In genomic region chr15:31801152-31801551, GRCh38 we compare ENCODE assay signal across 21 cellular contexts.
DNase-seq lines count a peak whose midpoint lies in the region; ATAC-seq and TF ChIP-seq lines count a peak whose summit lies in the region.
"Had no signal": no experiment of that assay in that cellular context is flagged by ENCODE, and none has a peak within 500 bp of the region (broad histone marks: within the 10 kb centered on the region; RNA-seq: fewer than 3 reads in every experiment).

No MANE protein-coding gene starts in this region.

- no peak overlapping the region for H3K4me3 ChIP-seq in heart left ventricle
- no peak overlapping the region for H3K4me3 ChIP-seq in ovary
- no peak overlapping the region for H3K4me3 ChIP-seq in MM.1S (ENCODE audit: low read length)
- H3K4me3 ChIP-seq: BLaER1, body of pancreas, spleen had no signal

- no peak overlapping the region for H3K4me2 ChIP-seq in MM.1S (ENCODE audit: low read depth, low read length)
- H3K4me2 ChIP-seq: BLaER1 had no signal

- H3K36me3 ChIP-seq in heart left ventricle (no peaks in the 10 kb centered on the region), ovary (no peaks in the 10 kb centered on the region), MM.1S (replicated peaks; ENCODE audit: insufficient read depth, low read length) (no peaks in the 10 kb centered on the region)
- H3K36me3 ChIP-seq: BLaER1, spleen had no signal

- no peak for TF ChIP-seq POLR2A in heart left ventricle (IDR thresholded peaks at IDR 0.05)
- TF ChIP-seq POLR2A in ovary (IDR thresholded peaks at IDR 0.05), result no peak

- ATAC-seq in heart left ventricle (peak in 3 of 4 donors; percentile 29 to 41 (median 33)), HG03108 (IDR thresholded peaks at IDR 0.05; ENCODE audit: unreplicated experiment) (no peak)
- ATAC-seq: body of pancreas; esophagus mucosa; HCT116; HepG2; stimulated activated memory B cell treated with anti-CD40 and anti-IgM and Interleukin-4, amounts not matched to agents 10 μg/mL and 1 μg/mL and 100 μg/mL, for 72 hours had no signal

- no peaks in the 10 kb centered on the region for H3K27me3 ChIP-seq in heart left ventricle
- no peaks in the 10 kb centered on the region for H3K27me3 ChIP-seq in ovary
- no peaks in the 10 kb centered on the region for H3K27me3 ChIP-seq in MM.1S (replicated peaks; ENCODE audit: insufficient read depth, low read length)
- H3K27me3 ChIP-seq: BLaER1, body of pancreas, spleen had no signal

- no peak for TF ChIP-seq EP300 in ovary (IDR thresholded peaks at IDR 0.05)

- H2AFZ ChIP-seq in MM.1S (ENCODE audit: low read length), result no peak overlapping the region

- H3K4me1 ChIP-seq in heart left ventricle (peaks cover 0 to 17% (median 7%) of the 10 kb centered on the region in 12 donors), ovary (ENCODE audit: insufficient read depth) (no peaks in the 10 kb centered on the region), MM.1S (ENCODE audit: low read length) (no peaks in the 10 kb centered on the region)
- H3K4me1 ChIP-seq: BLaER1, body of pancreas, spleen had no signal

- 54 to 75% (median 69%) methylated on average over 4 to 5 of the region's 5 CpGs for WGBS in heart left ventricle, 4 donors
- 68 to 74% (median 70%) methylated on average over 5 of the region's 5 CpGs for WGBS in ovary, 3 donors

- no peaks in the 10 kb centered on the region for H4K20me1 ChIP-seq in MM.1S (ENCODE audit: insufficient read depth, low read length)
- H4K20me1 ChIP-seq: BLaER1 had no signal

- H3K79me2 ChIP-seq in MM.1S (ENCODE audit: low read length), result no peaks in the 10 kb centered on the region

- no peaks in the 10 kb centered on the region for H3K9me3 ChIP-seq in heart left ventricle
- H3K9me3 ChIP-seq in ovary, result no peaks in the 10 kb centered on the region
- no peaks in the 10 kb centered on the region for H3K9me3 ChIP-seq in MM.1S (replicated peaks; ENCODE audit: insufficient read depth, low read length)
- H3K9me3 ChIP-seq: BLaER1, body of pancreas, spleen had no signal

- H3K27ac ChIP-seq in heart left ventricle (no peak overlapping the region), ovary (no peak overlapping the region), MM.1S (ENCODE audit: low read length) (no peak overlapping the region)
- H3K27ac ChIP-seq: BLaER1, body of pancreas, spleen had no signal

- no peaks in the 10 kb centered on the region for H3F3A ChIP-seq in MM.1S (ENCODE audit: insufficient read depth, low read length)

- H3K9ac ChIP-seq in MM.1S (ENCODE audit: low read length), result no peak overlapping the region
- H3K9ac ChIP-seq: BLaER1 had no signal

- DNase-seq in GM03348 (ENCODE audit: low spot score) (peak; percentile 39), NCI-H446 (lab: John Stamatoyannopoulos, UW) (peak; percentile 43 to 75), heart left ventricle (peak in 4 of 5 donors; percentile 46 to 75 (median 60)), ovary (peak in 4 of 5 donors; percentile 19 to 40 (median 28)), NCI-H2196 (lab: John Stamatoyannopoulos, UW; ENCODE audit: unreplicated experiment) (no peak), MM.1S (no peak), NCI-H510A (lab: John Stamatoyannopoulos, UW) (no peak)
- DNase-seq: activated naive CD4-positive, alpha-beta T cell treated with anti-CD3 and anti-CD28 coated beads, Interleukin-2, amount 10 ng/mL, durations not matched to agents 7 days and 5 days; DMS53; kidney; NCI-H2029 treated with DMSO at 0.1 percent for 48 hours; spleen; T-helper 9 cell; trophoblast cell had no signal

- H3K9me2 ChIP-seq in MM.1S (replicated peaks; ENCODE audit: insufficient read depth, low read length), result no peaks in the 10 kb centered on the region

- no peak for TF ChIP-seq CTCF in heart left ventricle (IDR thresholded peaks at IDR 0.05)
- TF ChIP-seq CTCF in ovary (IDR thresholded peaks at IDR 0.05), result no peak
- TF ChIP-seq CTCF in MM.1S (IDR thresholded peaks at IDR 0.05; ENCODE audit: low read length), result no peak

- intact Hi-C loops in heart left ventricle (cut with DNase I), result loop anchor here in 2 of 10 donors (5.0 to 10.0 kb wide), 2 partner anchors 41 to 64 kb away; no protein-coding TSS in a partner anchor
- intact Hi-C loops in ovary (cut with DNase I), result no loop called here

Comparison
In these comparisons a context has a peak if more than half of its experiments do, and no peak if none do; other contexts are left out.
1. DNase-seq: peak in GM03348 (single experiment), NCI-H446 (2 of 2), heart left ventricle (4 of 5) and ovary (4 of 5); none in NCI-H2196 (single experiment), MM.1S (single experiment) and NCI-H510A (single experiment).